ENCODE assay signal across 12 cellular contexts in the genomic region with DNA sequence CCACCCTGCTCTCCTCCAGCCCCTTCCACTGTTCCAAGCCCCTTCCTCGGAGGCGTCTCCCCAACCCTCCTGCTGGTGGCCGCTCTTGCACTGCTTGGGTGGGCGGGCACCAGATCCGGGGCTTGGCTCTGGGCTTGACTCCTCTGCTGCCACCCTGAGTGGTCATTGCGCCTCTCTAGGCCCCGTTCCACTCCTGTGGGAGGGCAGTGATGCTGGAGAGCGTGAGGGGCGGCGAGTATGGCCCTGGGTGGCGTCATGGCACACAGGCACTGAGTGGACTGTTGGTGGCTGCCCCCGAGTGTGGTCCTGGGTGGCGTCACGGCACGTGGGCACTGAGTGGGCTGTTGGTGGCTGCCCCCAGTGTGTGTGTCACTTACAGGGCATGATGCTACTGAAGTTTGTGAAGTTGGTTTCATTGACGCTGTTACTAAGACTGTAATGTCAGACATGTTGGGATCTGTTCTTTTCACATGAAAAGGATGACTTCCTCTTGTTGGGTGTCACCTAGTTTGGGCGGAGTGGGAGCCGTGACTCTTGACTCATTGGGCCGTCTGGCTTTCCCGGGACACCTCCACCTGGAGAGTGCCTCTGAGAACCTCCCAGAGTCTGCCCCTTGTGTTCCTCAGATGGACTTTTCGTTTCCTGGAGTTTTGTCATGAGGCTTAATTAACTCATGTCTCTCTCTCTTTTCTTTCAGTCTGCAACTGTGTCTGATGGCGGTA. TPM values are rescaled to one million over a fixed set of nuclear protein-coding genes. Genes with fewer than 3 reads are reported as not detected.
DNase-seq lines count a peak whose midpoint lies in the region; ATAC-seq and TF ChIP-seq lines count a peak whose summit lies in the region.
"Had no signal": no experiment of that assay in that cellular context is flagged by ENCODE, and none has a peak within 500 bp of the region (broad histone marks: within the 10 kb centered on the region; RNA-seq: fewer than 3 reads in every experiment).

No MANE protein-coding gene starts in this region.

- peak overlapping the region; percentile 95 for H3K4me2 ChIP-seq in BLaER1

- H3K27me3 ChIP-seq in BLaER1 (no peaks in the 10 kb centered on the region), SJSA1 (replicated peaks) (no peaks in the 10 kb centered on the region), foreskin keratinocyte (no peaks in the 10 kb centered on the region), prostate gland (replicated peaks; ENCODE audit: insufficient read depth) (no peaks in the 10 kb centered on the region), brain microvascular endothelial cell (replicated peaks) (no peaks in the 10 kb centered on the region)

- H3K36me3 ChIP-seq in BLaER1 (peaks cover 24% of the 10 kb centered on the region), SJSA1 (peaks cover 13% of the 10 kb centered on the region), prostate gland (no peaks in the 10 kb centered on the region), brain microvascular endothelial cell (replicated peaks) (no peaks in the 10 kb centered on the region)

- no peak overlapping the region for H3K27ac Mint-ChIP-seq in activated T-helper 2 cell treated with anti-CD3 and anti-CD28 coated beads, Interferon-gamma antibody, Interleukin-2, Interleukin-4, amounts not matched to agents 10 μg/mL and 5 μg/mL and 100 μg/mL, durations not matched to agents 14 hours and 24 hours and 36 hours
- H3K27ac Mint-ChIP-seq: activated CD4-positive, alpha-beta memory T cell treated with anti-CD3 and anti-CD28 coated beads, Interleukin-2, amount 10 ng/mL, durations not matched to agents 7 days and 5 days had no signal

- H3K27me3 Mint-ChIP-seq in activated T-helper 2 cell treated with anti-CD3 and anti-CD28 coated beads, Interferon-gamma antibody, Interleukin-2, Interleukin-4, amounts not matched to agents 10 μg/mL and 5 μg/mL and 100 μg/mL, durations not matched to agents 14 hours and 24 hours and 36 hours (ENCODE audit: low read depth) = peaks cover 5% of the 10 kb centered on the region
- H3K27me3 Mint-ChIP-seq: activated CD4-positive, alpha-beta memory T cell treated with anti-CD3 and anti-CD28 coated beads, Interleukin-2, amount 10 ng/mL, durations not matched to agents 7 days and 5 days had no signal

- H3K4me3 Mint-ChIP-seq in activated T-helper 2 cell treated with anti-CD3 and anti-CD28 coated beads, Interferon-gamma antibody, Interleukin-2, Interleukin-4, amounts not matched to agents 10 μg/mL and 5 μg/mL and 100 μg/mL, durations not matched to agents 14 hours and 24 hours and 36 hours (ENCODE audit: low read depth) = no peak overlapping the region
- H3K4me3 Mint-ChIP-seq: activated CD4-positive, alpha-beta memory T cell treated with anti-CD3 and anti-CD28 coated beads, Interleukin-2, amount 10 ng/mL, durations not matched to agents 7 days and 5 days had no signal

- H3K4me1 ChIP-seq in BLaER1 = peaks cover 68% of the 10 kb centered on the region
- H3K4me1 ChIP-seq in SJSA1 (replicated peaks) = peaks cover 61% of the 10 kb centered on the region
- H3K4me1 ChIP-seq in foreskin keratinocyte = peaks cover 11% of the 10 kb centered on the region
- peaks cover 17% of the 10 kb centered on the region for H3K4me1 ChIP-seq in prostate gland (replicated peaks)

- H3K4me3 ChIP-seq in BLaER1 (peak overlapping the region; percentile 2; the same call in 1 of the 2 replicates), SJSA1 (peak overlapping the region; percentile 38), prostate gland (peak overlapping the region; percentile 12 to 18), brain microvascular endothelial cell (ENCODE audit: low read depth, low read length) (no peak overlapping the region)

- peaks cover 2% of the 10 kb centered on the region for H3K9me3 ChIP-seq in BLaER1
- no peaks in the 10 kb centered on the region; the same call in 1 of the 2 replicates for H3K9me3 ChIP-seq in SJSA1 (replicated peaks)
- no peaks in the 10 kb centered on the region for H3K9me3 ChIP-seq in prostate gland

- peaks cover 2% of the 10 kb centered on the region for H3K36me3 Mint-ChIP-seq in activated T-helper 2 cell treated with anti-CD3 and anti-CD28 coated beads, Interferon-gamma antibody, Interleukin-2, Interleukin-4, amounts not matched to agents 10 μg/mL and 5 μg/mL and 100 μg/mL, durations not matched to agents 14 hours and 24 hours and 36 hours (ENCODE audit: low read depth)

- in situ Hi-C loops in brain microvascular endothelial cell (cut with HindIII; ENCODE audit: low pct_ligation_motif_present, low sequenced_read_pairs) = no loop called here

- WGBS in prostate gland = 52% methylated on average over 22 of the region's 22 CpGs

- no peak for TF ChIP-seq CTCF in foreskin keratinocyte (conservative IDR thresholded peaks at IDR 0.05)
- no peak for TF ChIP-seq CTCF in prostate gland (IDR thresholded peaks at IDR 0.05)
- TF ChIP-seq CTCF in brain microvascular endothelial cell (IDR thresholded peaks at IDR 0.05; ENCODE audit: low read depth, low read length, missing control alignments) = no peak

- H3K9me3 Mint-ChIP-seq in activated T-helper 2 cell treated with anti-CD3 and anti-CD28 coated beads, Interferon-gamma antibody, Interleukin-2, Interleukin-4, amounts not matched to agents 10 μg/mL and 5 μg/mL and 100 μg/mL, durations not matched to agents 14 hours and 24 hours and 36 hours = peaks cover 8% of the 10 kb centered on the region

- H3K9ac ChIP-seq in BLaER1 = peak overlapping the region; percentile 4; the same call in 1 of the 2 replicates

- H3K27ac ChIP-seq in BLaER1 (peak overlapping the region; percentile 70), SJSA1 (peak overlapping the region; percentile 85), foreskin keratinocyte (peak overlapping the region; percentile 98), prostate gland (peak overlapping the region; percentile 87 to 90), brain microvascular endothelial cell (no peak overlapping the region)

- DNase-seq in SJSA1 (ENCODE audit: low read depth in 1 of 2, low spot score in 2 of 2) (peak; percentile 88 to 89), foreskin keratinocyte (peak; percentile 90 to 93), prostate gland (ENCODE audit: low spot score) (peak; percentile 77), middle frontal gyrus (ENCODE audit: extremely low spot score, low spot score) (no peak), OCI-M1 (lab: John Stamatoyannopoulos, UW) (no peak), brain microvascular endothelial cell (no peak)
- DNase-seq in activated T-helper 2 cell treated with anti-CD3 and anti-CD28 coated beads, Interferon-gamma antibody, Interleukin-2, Interleukin-4, amounts not matched to agents 10 μg/mL and 5 μg/mL and 100 μg/mL, durations not matched to agents 14 hours and 24 hours and 36 hours (ENCODE audit: low spot score) = no peak
- DNase-seq: activated CD4-positive, alpha-beta memory T cell treated with anti-CD3 and anti-CD28 coated beads, Interleukin-2, amount 10 ng/mL, durations not matched to agents 7 days and 5 days; NCI-H2171 treated with DMSO at 0.1 percent for 48 hours; SHP77 had no signal

- intact Hi-C loops in prostate gland (cut with DNase I) = no loop called here
- intact Hi-C loops in activated T-helper 2 cell treated with anti-CD3 and anti-CD28 coated beads, Interferon-gamma antibody, Interleukin-2, Interleukin-4, amounts not matched to agents 10 μg/mL and 5 μg/mL and 100 μg/mL, durations not matched to agents 14 hours and 24 hours and 36 hours (cut with micrococcal nuclease) = no loop called here

- peaks cover 11% of the 10 kb centered on the region for H3K4me1 Mint-ChIP-seq in activated T-helper 2 cell treated with anti-CD3 and anti-CD28 coated beads, Interferon-gamma antibody, Interleukin-2, Interleukin-4, amounts not matched to agents 10 μg/mL and 5 μg/mL and 100 μg/mL, durations not matched to agents 14 hours and 24 hours and 36 hours (ENCODE audit: low read depth)

- peak; percentile 43 for ATAC-seq in foreskin keratinocyte

- TF ChIP-seq POLR2A in prostate gland (IDR thresholded peaks at IDR 0.05) = peak; percentile 28

- peaks cover 84% of the 10 kb centered on the region for H4K20me1 ChIP-seq in BLaER1

RNA-seq across cellular contexts. Expression of a gene that starts 55.9 kb away (rescaled TPM):
- 0.42 TPM in 1 of 2 replicates, not detected in the other for total RNA-seq in SJSA1 (2014; rRNA removed; shearing (Covaris generic))
- total RNA-seq in foreskin keratinocyte (not detected in 2 replicates), prostate gland (1 to 10 TPM in 1 of 2 donors, under 1 TPM in 1; 0.27 to 1.9 TPM)
- not detected in 2 replicates for polyA plus RNA-seq in foreskin keratinocyte
- not detected in 2 replicates for total RNA-seq in activated T-helper 2 cell treated with anti-CD3 and anti-CD28 coated beads, Interferon-gamma antibody, Interleukin-2, Interleukin-4, amounts not matched to agents 10 μg/mL and 5 μg/mL and 100 μg/mL, durations not matched to agents 14 hours and 24 hours and 36 hours
- total RNA-seq: activated CD4-positive, alpha-beta memory T cell treated with anti-CD3 and anti-CD28 coated beads, Interleukin-2, amount 10 ng/mL, durations not matched to agents 7 days and 5 days; mononuclear cell had no signal

Comparison
In these comparisons a context has a peak if more than half of its experiments do, and no peak if none do; other contexts are left out.
1. DNase-seq: peak in SJSA1 (2 of 2), foreskin keratinocyte (2 of 2) and prostate gland (single experiment); none in middle frontal gyrus (single experiment), OCI-M1 (single experiment), brain microvascular endothelial cell (single experiment) and activated T-helper 2 cell treated with anti-CD3 and anti-CD28 coated beads, Interferon-gamma antibody, Interleukin-2, Interleukin-4, amounts not matched to agents 10 μg/mL and 5 μg/mL and 100 μg/mL, durations not matched to agents 14 hours and 24 hours and 36 hours (single experiment).